Comparison of ENCODE assay signal across 2 cellular contexts in genomic region chr7:40122100-40122939, GRCh38.
A peak's percentile ranks its signal among the peaks of the same experiment; 100 is the strongest.
TF ChIP-seq lines count a peak whose summit lies in the region.
"Not testable (repeated sequence)": the region's sequence is repeated elsewhere in the genome, so short reads cannot be mapped to it uniquely, and the experiment has no call there.

No MANE protein-coding gene starts in this region.

TF ChIP-seq in HepG2, 621 proteins besides CTCF, POLR2A, EP300 and RAD21:
- TF ChIP-seq NR2F6 (IDR thresholded peaks at IDR 0.05) (peak; percentile 38; the same call in 1 of the 2 replicates), NR2F1 (CRISPR knock-in tag; IDR thresholded peaks at IDR 0.05) (peak in 1 of 2 experiments; percentile 56; a peak in 2 of 4 replicates)
- TF ChIP-seq NR2F6 (CRISPR knock-in tag; IDR thresholded peaks at IDR 0.05): not testable (repeated sequence)

TF ChIP-seq in liver, 16 proteins besides CTCF, POLR2A, EP300 and RAD21:
- TF ChIP-seq RXRA (IDR thresholded peaks at IDR 0.05): peak; percentile 64 to 72
- TF ChIP-seq HNF4A (conservative IDR thresholded peaks at IDR 0.05): peak; percentile 23 to 41
- peak; percentile 95 for TF ChIP-seq YY1 (IDR thresholded peaks at IDR 0.05)
- peak in 1 of 2 donors; percentile 12 for TF ChIP-seq JUND (IDR thresholded peaks at IDR 0.05)
- TF ChIP-seq TAF1 (conservative IDR thresholded peaks at IDR 0.05): peak; percentile 36
- peak; percentile 40 for TF ChIP-seq SP1 (IDR thresholded peaks at IDR 0.05)
- TF ChIP-seq, protein P1, sequence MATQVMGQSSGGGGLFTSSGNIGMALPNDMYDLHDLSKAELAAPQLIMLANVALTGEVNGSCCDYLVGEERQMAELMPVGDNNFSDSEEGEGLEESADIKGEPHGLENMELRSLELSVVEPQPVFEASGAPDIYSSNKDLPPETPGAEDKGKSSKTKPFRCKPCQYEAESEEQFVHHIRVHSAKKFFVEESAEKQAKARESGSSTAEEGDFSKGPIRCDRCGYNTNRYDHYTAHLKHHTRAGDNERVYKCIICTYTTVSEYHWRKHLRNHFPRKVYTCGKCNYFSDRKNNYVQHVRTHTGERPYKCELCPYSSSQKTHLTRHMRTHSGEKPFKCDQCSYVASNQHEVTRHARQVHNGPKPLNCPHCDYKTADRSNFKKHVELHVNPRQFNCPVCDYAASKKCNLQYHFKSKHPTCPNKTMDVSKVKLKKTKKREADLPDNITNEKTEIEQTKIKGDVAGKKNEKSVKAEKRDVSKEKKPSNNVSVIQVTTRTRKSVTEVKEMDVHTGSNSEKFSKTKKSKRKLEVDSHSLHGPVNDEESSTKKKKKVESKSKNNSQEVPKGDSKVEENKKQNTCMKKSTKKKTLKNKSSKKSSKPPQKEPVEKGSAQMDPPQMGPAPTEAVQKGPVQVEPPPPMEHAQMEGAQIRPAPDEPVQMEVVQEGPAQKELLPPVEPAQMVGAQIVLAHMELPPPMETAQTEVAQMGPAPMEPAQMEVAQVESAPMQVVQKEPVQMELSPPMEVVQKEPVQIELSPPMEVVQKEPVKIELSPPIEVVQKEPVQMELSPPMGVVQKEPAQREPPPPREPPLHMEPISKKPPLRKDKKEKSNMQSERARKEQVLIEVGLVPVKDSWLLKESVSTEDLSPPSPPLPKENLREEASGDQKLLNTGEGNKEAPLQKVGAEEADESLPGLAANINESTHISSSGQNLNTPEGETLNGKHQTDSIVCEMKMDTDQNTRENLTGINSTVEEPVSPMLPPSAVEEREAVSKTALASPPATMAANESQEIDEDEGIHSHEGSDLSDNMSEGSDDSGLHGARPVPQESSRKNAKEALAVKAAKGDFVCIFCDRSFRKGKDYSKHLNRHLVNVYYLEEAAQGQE (IDR thresholded peaks at IDR 0.05): peak; percentile 63
- peak; percentile 68 for TF ChIP-seq NR2F2 (IDR thresholded peaks at IDR 0.05)
